ENCODE assay signal across 24 cellular contexts in genomic region chr7:92403760-92404074, GRCh38. TPM values are rescaled to one million over a fixed set of nuclear protein-coding genes. Genes with fewer than 3 reads are reported as not detected.
A peak's percentile ranks its signal among the peaks of the same experiment; 100 is the strongest.
DNase-seq lines count a peak whose midpoint lies in the region; ATAC-seq and TF ChIP-seq lines count a peak whose summit lies in the region.
"Had no signal": no experiment of that assay in that cellular context is flagged by ENCODE, and none has a peak within 500 bp of the region (broad histone marks: within the 10 kb centered on the region; RNA-seq: fewer than 3 reads in every experiment).

No MANE protein-coding gene starts in this region.

- H3K4me3 Mint-ChIP-seq in activated CD4-positive, alpha-beta T cell treated with anti-CD3 and anti-CD28 coated beads for 36 hours: no peak overlapping the region
- H3K4me3 Mint-ChIP-seq in H9: no peak overlapping the region
- peak overlapping the region; percentile 46 to 55 for H3K4me3 Mint-ChIP-seq in effector memory CD8-positive, alpha-beta T cell
- no peak overlapping the region for H3K4me3 Mint-ChIP-seq in neural progenitor cell
- H3K4me3 Mint-ChIP-seq: activated naive CD8-positive, alpha-beta T cell; dendritic cell treated with granulocyte-macrophage colony-stimulating factor and Interleukin-4, amounts not matched to agents 40 ng/mL and 50 ng/mL, for 4 days; HFFc6; naive B cell had no signal

- H2BK12ac ChIP-seq in H9 (ENCODE audit: insufficient read length, low read depth, low read length): no peak overlapping the region

- CTCF ChIA-PET in activated CD4-positive, alpha-beta T cell treated with anti-CD3 and anti-CD28 coated beads for 36 hours (lab: Charles Lee): interaction anchor here (1.3 kb wide), 1 partner anchor 16 kb away, joined by 3 read pairs; no protein-coding TSS in a partner anchor

- no peaks in the 10 kb centered on the region for H3K27me3 Mint-ChIP-seq in activated CD4-positive, alpha-beta T cell treated with anti-CD3 and anti-CD28 coated beads for 36 hours
- no peaks in the 10 kb centered on the region for H3K27me3 Mint-ChIP-seq in H9 (ENCODE audit: low read depth)
- H3K27me3 Mint-ChIP-seq in effector memory CD8-positive, alpha-beta T cell: no peaks in the 10 kb centered on the region
- no peaks in the 10 kb centered on the region for H3K27me3 Mint-ChIP-seq in neural progenitor cell (ENCODE audit: insufficient read depth, low read depth)
- H3K27me3 Mint-ChIP-seq: activated naive CD8-positive, alpha-beta T cell; CD4-positive, CD25-positive, alpha-beta regulatory T cell had no signal

- intact Hi-C loops in activated CD4-positive, alpha-beta T cell treated with anti-CD3 and anti-CD28 coated beads for 36 hours (cut with DNase I, micrococcal nuclease): no loop called here
- intact Hi-C loops in spleen (cut with DNase I; ENCODE audit: low total_unique reads): no loop called here

- no peaks in the 10 kb centered on the region for H3K79me1 ChIP-seq in H9 (ENCODE audit: insufficient read depth, low read depth, low read length, poor library complexity, severe bottlenecking)

- H2BK20ac ChIP-seq in H9 (ENCODE audit: low read depth, low read length, poor library complexity, severe bottlenecking): no peak overlapping the region

- H3K79me2 ChIP-seq in H9 (ENCODE audit: insufficient read depth, low read length) (no peaks in the 10 kb centered on the region), neural progenitor cell (ENCODE audit: low read depth) (no peaks in the 10 kb centered on the region), smooth muscle cell (ENCODE audit: low read depth) (no peaks in the 10 kb centered on the region)
- H3K79me2 ChIP-seq: parathyroid adenoma had no signal

- H3K4me2 ChIP-seq in H9 (ENCODE audit: insufficient read depth, insufficient read length, low read length): no peak overlapping the region
- H3K4me2 ChIP-seq in neural progenitor cell: peak overlapping the region; percentile 7
- H3K4me2 ChIP-seq in smooth muscle cell: no peak overlapping the region

- H3K27me3 ChIP-seq in H9 (ENCODE audit: insufficient read depth, low read length): no peaks in the 10 kb centered on the region
- no peaks in the 10 kb centered on the region for H3K27me3 ChIP-seq in neural progenitor cell
- H3K27me3 ChIP-seq in smooth muscle cell (ENCODE audit: low read depth): no peaks in the 10 kb centered on the region
- H3K27me3 ChIP-seq in spleen (replicated peaks in 1 of 7): no peaks in the 10 kb centered on the region
- H3K27me3 ChIP-seq: ascending aorta, gastrocnemius medialis, vagina had no signal

- H4K91ac ChIP-seq in H9 (ENCODE audit: insufficient read length, low read depth, low read length): no peak overlapping the region

- H3K14ac ChIP-seq in H9 (ENCODE audit: insufficient read depth, low read length): no peak overlapping the region

- H2AFZ ChIP-seq in H9 (ENCODE audit: low read length) (no peak overlapping the region), neural progenitor cell (replicated peaks) (no peak overlapping the region), smooth muscle cell (ENCODE audit: low read depth) (no peak overlapping the region)
- H2AFZ ChIP-seq: parathyroid adenoma had no signal

- H2BK120ac ChIP-seq in H9 (ENCODE audit: low read depth, low read length, poor library complexity, severe bottlenecking): no peak overlapping the region

- no peak overlapping the region for H2AK5ac ChIP-seq in H9 (ENCODE audit: insufficient read length, low read length)

- no peak for TF ChIP-seq POLR2A in spleen (IDR thresholded peaks at IDR 0.05)

- H3T11ph ChIP-seq in H9 (ENCODE audit: low read length): no peak overlapping the region

- H3K36me3 ChIP-seq in neural progenitor cell (peaks cover 6% of the 10 kb centered on the region), smooth muscle cell (ENCODE audit: low read depth) (peaks cover 8% of the 10 kb centered on the region), spleen (peaks cover 0 to 42% (median 9%) of the 10 kb centered on the region in 6 donors)

- peaks cover 7% of the 10 kb centered on the region for H3K36me3 Mint-ChIP-seq in activated CD4-positive, alpha-beta T cell treated with anti-CD3 and anti-CD28 coated beads for 36 hours (ENCODE audit: low read depth)
- H3K36me3 Mint-ChIP-seq in H9 (ENCODE audit: insufficient read depth in 1 of 3, low read depth in 3 of 3) (peaks cover 1 to 11% (median 2%) of the 10 kb centered on the region in 3 experiments; a peak in 5 of 7 replicates), neural progenitor cell (peaks cover 4% of the 10 kb centered on the region)
- H3K36me3 Mint-ChIP-seq in effector memory CD8-positive, alpha-beta T cell (ENCODE audit: insufficient read depth): peaks cover 7% of the 10 kb centered on the region

- no peak overlapping the region for H2BK5ac ChIP-seq in H9 (ENCODE audit: insufficient read length, low read length)

- POLR2A ChIA-PET in activated CD4-positive, alpha-beta T cell treated with anti-CD3 and anti-CD28 coated beads for 36 hours (lab: Charles Lee): no interaction called here

- H2BK15ac ChIP-seq in H9 (ENCODE audit: low read depth, low read length): no peak overlapping the region

- no peak for TF ChIP-seq CTCF in H9 (conservative IDR thresholded peaks at IDR 0.05)
- TF ChIP-seq CTCF in neural progenitor cell (IDR thresholded peaks at IDR 0.05): no peak
- TF ChIP-seq CTCF in smooth muscle cell (IDR thresholded peaks at IDR 0.05; ENCODE audit: borderline replicate concordance, insufficient read depth, poor library complexity, severe bottlenecking): no peak
- no peak for TF ChIP-seq CTCF in spleen (IDR thresholded peaks at IDR 0.05 in 8 of 11, conservative IDR thresholded peaks at IDR 0.05 in 3 of 11)

- peaks cover 2% of the 10 kb centered on the region for H4K20me1 ChIP-seq in H9 (ENCODE audit: control insufficient read depth, insufficient read depth, insufficient read length)
- no peaks in the 10 kb centered on the region for H4K20me1 ChIP-seq in neural progenitor cell (ENCODE audit: low read depth)
- H4K20me1 ChIP-seq in smooth muscle cell (ENCODE audit: low read depth): no peaks in the 10 kb centered on the region

- ATAC-seq in activated CD4-positive, alpha-beta T cell treated with anti-CD3 and anti-CD28 coated beads for 36 hours: peak; percentile 14
- ATAC-seq in effector memory CD8-positive, alpha-beta T cell (replicated peaks): peak; percentile 34
- no peak for ATAC-seq in GM18867 (IDR thresholded peaks at IDR 0.05; ENCODE audit: unreplicated experiment)

- H3K4ac ChIP-seq in H9 (ENCODE audit: low read depth, low read length): no peak overlapping the region

- H4K5ac ChIP-seq in H9 (ENCODE audit: insufficient read length, low read depth, low read length): no peak overlapping the region

- no peak overlapping the region for H3K56ac ChIP-seq in H9 (ENCODE audit: insufficient read length, low read depth, low read length)

- peaks cover 19% of the 10 kb centered on the region for H3K4me1 Mint-ChIP-seq in activated CD4-positive, alpha-beta T cell treated with anti-CD3 and anti-CD28 coated beads for 36 hours
- peaks cover 0 to 12% of the 10 kb centered on the region in 2 experiments; a peak in 1 of 4 replicates for H3K4me1 Mint-ChIP-seq in H9
- H3K4me1 Mint-ChIP-seq in effector memory CD8-positive, alpha-beta T cell (ENCODE audit: low read depth in 2 of 2): peaks cover 13 to 15% of the 10 kb centered on the region in 2 donors
- H3K4me1 Mint-ChIP-seq in neural progenitor cell: peaks cover 3% of the 10 kb centered on the region

- no CpG with 5 or more reads among the region's 6 CpGs for WGBS in H9 (ENCODE audit: extremely low coverage, insufficient read length, low lambda C conversion rate)
- 91% methylated on average over 6 of the region's 6 CpGs for WGBS in smooth muscle cell (ENCODE audit: low lambda C conversion rate)
- 79 to 85% (median 83%) methylated on average over 6 of the region's 6 CpGs for WGBS in spleen, 5 donors

- no peaks in the 10 kb centered on the region for H3K23me2 ChIP-seq in H9 (ENCODE audit: insufficient read length, low read depth, low read length, poor library complexity, severe bottlenecking)

- H3F3A ChIP-seq in neural progenitor cell (ENCODE audit: low read depth): peaks cover 26% of the 10 kb centered on the region
- H3F3A ChIP-seq in smooth muscle cell (ENCODE audit: low read depth): peaks cover 3% of the 10 kb centered on the region

- H3K9me3 ChIP-seq in H9 (ENCODE audit: control insufficient read depth, low read depth, low read length) (no peaks in the 10 kb centered on the region), neural progenitor cell (ENCODE audit: low read depth) (no peaks in the 10 kb centered on the region), smooth muscle cell (replicated peaks; ENCODE audit: low read depth) (no peaks in the 10 kb centered on the region), spleen (no peaks in the 10 kb centered on the region)
- H3K9me3 ChIP-seq: ascending aorta, gastrocnemius medialis, left ventricle myocardium inferior, vagina had no signal

- H3K9me3 Mint-ChIP-seq in activated CD4-positive, alpha-beta T cell treated with anti-CD3 and anti-CD28 coated beads for 36 hours (ENCODE audit: low read depth): no peaks in the 10 kb centered on the region
- H3K9me3 Mint-ChIP-seq in H9 (no peaks in the 10 kb centered on the region), neural progenitor cell (no peaks in the 10 kb centered on the region)
- H3K9me3 Mint-ChIP-seq in effector memory CD8-positive, alpha-beta T cell: no peaks in the 10 kb centered on the region
- H3K9me3 Mint-ChIP-seq: dendritic cell treated with granulocyte-macrophage colony-stimulating factor and Interleukin-4, amounts not matched to agents 40 ng/mL and 50 ng/mL, for 4 days; HFFc6; naive B cell had no signal

- H4K8ac ChIP-seq in H9 (replicated peaks; ENCODE audit: insufficient read length, low read depth, low read length): no peak overlapping the region

- H3K27ac Mint-ChIP-seq in activated CD4-positive, alpha-beta T cell treated with anti-CD3 and anti-CD28 coated beads for 36 hours: no peak overlapping the region
- H3K27ac Mint-ChIP-seq in H9 (peak overlapping the region in 2 of 3 experiments; percentile 31 to 87; a peak in 4 of 7 replicates), neural progenitor cell (no peak overlapping the region)
- H3K27ac Mint-ChIP-seq in effector memory CD8-positive, alpha-beta T cell: peak overlapping the region; percentile 44 to 88
- H3K27ac Mint-ChIP-seq: activated naive CD8-positive, alpha-beta T cell; dendritic cell treated with granulocyte-macrophage colony-stimulating factor and Interleukin-4, amounts not matched to agents 40 ng/mL and 50 ng/mL, for 4 days; naive B cell had no signal

- no peak overlapping the region for H3K4me3 ChIP-seq in neural progenitor cell
- no peak overlapping the region for H3K4me3 ChIP-seq in smooth muscle cell
- no peak overlapping the region for H3K4me3 ChIP-seq in spleen
- H3K4me3 ChIP-seq: ascending aorta, gastrocnemius medialis, GM12878, left ventricle myocardium inferior, vagina had no signal

- no peak overlapping the region for H3K18ac ChIP-seq in H9 (ENCODE audit: insufficient read length, low read depth, low read length)

- no peak overlapping the region for H3K27ac ChIP-seq in H9 (ENCODE audit: insufficient read length, low read depth, low read length)
- H3K27ac ChIP-seq in neural progenitor cell: peak overlapping the region; percentile 19
- H3K27ac ChIP-seq in smooth muscle cell (ENCODE audit: low read depth): no peak overlapping the region
- H3K27ac ChIP-seq in spleen: no peak overlapping the region
- H3K27ac ChIP-seq: ascending aorta, HL-60, left ventricle myocardium inferior, parathyroid adenoma, vagina had no signal

- H3K9ac ChIP-seq in H9 (ENCODE audit: extremely low read depth, insufficient read length, low read length) (no peak overlapping the region), neural progenitor cell (no peak overlapping the region), smooth muscle cell (ENCODE audit: low read depth) (no peak overlapping the region)
- H3K9ac ChIP-seq: parathyroid adenoma had no signal

- DNase-seq in activated CD4-positive, alpha-beta T cell treated with anti-CD3 and anti-CD28 coated beads for 36 hours: no peak
- no peak for DNase-seq in activated CD4-positive, alpha-beta T cell treated with anti-CD3 and anti-CD28 coated beads, Interleukin-2, amount 50 U/mL, for 1 hour
- DNase-seq in H9 (no peak), neural progenitor cell (ENCODE audit: low spot score) (no peak), smooth muscle cell (lab: John Stamatoyannopoulos, UW; ENCODE audit: unreplicated experiment) (no peak), spleen (no peak)
- DNase-seq in effector memory CD8-positive, alpha-beta T cell: no peak
- DNase-seq: activated CD4-positive, CD25-positive, alpha-beta regulatory T cell treated with anti-CD3 and anti-CD28 coated beads, Interleukin-2, amount 50 U/mL, for 72 hours; DMS 273 treated with DMSO at 0.1 percent for 48 hours; gastrocnemius medialis; hypothalamus; left ventricle myocardium inferior; naive B cell; NCI-H2081 treated with DMSO at 0.1 percent for 48 hours had no signal

- no peak overlapping the region for H3K23ac ChIP-seq in H9 (ENCODE audit: insufficient read length, low read depth, low read length)

- H3K4me1 ChIP-seq in H9 (ENCODE audit: insufficient read depth, low read length): no peaks in the 10 kb centered on the region
- H3K4me1 ChIP-seq in neural progenitor cell: peaks cover 27% of the 10 kb centered on the region
- peaks cover 8% of the 10 kb centered on the region for H3K4me1 ChIP-seq in smooth muscle cell (ENCODE audit: low read depth)
- H3K4me1 ChIP-seq in spleen: peaks cover 0 to 11% (median 0%) of the 10 kb centered on the region in 6 donors
- H3K4me1 ChIP-seq: ascending aorta, left ventricle myocardium inferior, parathyroid adenoma, vagina had no signal

RNA-seq across cellular contexts. Expression of gene GATAD1, which starts 43.6 kb away (rescaled TPM):
- total RNA-seq in activated CD4-positive, alpha-beta T cell treated with anti-CD3 and anti-CD28 coated beads for 36 hours: 10 to 100 TPM; 18.4 to 19.0 TPM
- 33.2 and 36.5 TPM in 2 replicates for total RNA-seq in H9 (2021)
- 46.8 and 56.5 TPM in 2 replicates for total RNA-seq in neural progenitor cell (ENCODE audit: low replicate concordance)
- total RNA-seq in smooth muscle cell: 21.8 and 33.9 TPM in 2 replicates
- polyA plus RNA-seq in smooth muscle cell: 20.7 and 21.5 TPM in 2 replicates
- total RNA-seq in spleen: 10 to 100 TPM; 23.3 to 56.9 (median 43.4) TPM
- polyA plus RNA-seq in spleen: 10 to 100 TPM; 14.2 to 18.1 (median 17.5) TPM

Comparison
In these comparisons a context has a peak if more than half of its experiments do, and no peak if none do; other contexts are left out.
1. H3K27ac Mint-ChIP-seq: peak in H9 (2 of 3) and effector memory CD8-positive, alpha-beta T cell (2 of 2); none in activated CD4-positive, alpha-beta T cell treated with anti-CD3 and anti-CD28 coated beads for 36 hours (single experiment) and neural progenitor cell (single experiment).
2. H3K4me3 Mint-ChIP-seq: peak in effector memory CD8-positive, alpha-beta T cell (2 of 2); none in activated CD4-positive, alpha-beta T cell treated with anti-CD3 and anti-CD28 coated beads for 36 hours (single experiment), H9 (0 of 2) and neural progenitor cell (single experiment).